ENCODE assay signal across 1 cellular context in the genomic region with DNA sequence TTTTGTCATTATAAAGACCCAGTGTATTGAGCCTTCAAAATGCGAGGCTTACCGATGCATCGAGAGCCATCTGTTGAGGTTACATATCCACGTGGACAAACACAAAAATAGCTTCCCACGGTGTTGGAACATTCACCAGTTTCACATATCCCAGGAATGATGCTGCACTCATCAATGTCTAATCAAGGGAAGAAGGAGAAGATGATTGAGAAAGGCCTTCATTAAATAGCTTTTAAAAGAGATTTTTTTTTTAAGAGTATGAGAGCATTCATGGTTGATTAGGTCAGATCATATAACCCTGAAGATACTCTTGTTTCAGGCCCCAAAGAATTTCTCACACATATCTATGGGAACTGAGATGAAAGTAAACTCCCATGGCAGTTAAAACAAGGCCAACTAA.
TF ChIP-seq lines count a peak whose summit lies in the region.

No MANE protein-coding gene starts in this region.

TF ChIP-seq in GM23338, 12 proteins besides CTCF, POLR2A, EP300 and RAD21:
- TF ChIP-seq ZNF114 (CRISPR knock-in tag; IDR thresholded peaks at IDR 0.05), result no peak
- TF ChIP-seq EZH2 (IDR thresholded peaks at IDR 0.05; ENCODE audit: low read depth, unreplicated experiment), result no peak
- TF ChIP-seq, protein P1, sequence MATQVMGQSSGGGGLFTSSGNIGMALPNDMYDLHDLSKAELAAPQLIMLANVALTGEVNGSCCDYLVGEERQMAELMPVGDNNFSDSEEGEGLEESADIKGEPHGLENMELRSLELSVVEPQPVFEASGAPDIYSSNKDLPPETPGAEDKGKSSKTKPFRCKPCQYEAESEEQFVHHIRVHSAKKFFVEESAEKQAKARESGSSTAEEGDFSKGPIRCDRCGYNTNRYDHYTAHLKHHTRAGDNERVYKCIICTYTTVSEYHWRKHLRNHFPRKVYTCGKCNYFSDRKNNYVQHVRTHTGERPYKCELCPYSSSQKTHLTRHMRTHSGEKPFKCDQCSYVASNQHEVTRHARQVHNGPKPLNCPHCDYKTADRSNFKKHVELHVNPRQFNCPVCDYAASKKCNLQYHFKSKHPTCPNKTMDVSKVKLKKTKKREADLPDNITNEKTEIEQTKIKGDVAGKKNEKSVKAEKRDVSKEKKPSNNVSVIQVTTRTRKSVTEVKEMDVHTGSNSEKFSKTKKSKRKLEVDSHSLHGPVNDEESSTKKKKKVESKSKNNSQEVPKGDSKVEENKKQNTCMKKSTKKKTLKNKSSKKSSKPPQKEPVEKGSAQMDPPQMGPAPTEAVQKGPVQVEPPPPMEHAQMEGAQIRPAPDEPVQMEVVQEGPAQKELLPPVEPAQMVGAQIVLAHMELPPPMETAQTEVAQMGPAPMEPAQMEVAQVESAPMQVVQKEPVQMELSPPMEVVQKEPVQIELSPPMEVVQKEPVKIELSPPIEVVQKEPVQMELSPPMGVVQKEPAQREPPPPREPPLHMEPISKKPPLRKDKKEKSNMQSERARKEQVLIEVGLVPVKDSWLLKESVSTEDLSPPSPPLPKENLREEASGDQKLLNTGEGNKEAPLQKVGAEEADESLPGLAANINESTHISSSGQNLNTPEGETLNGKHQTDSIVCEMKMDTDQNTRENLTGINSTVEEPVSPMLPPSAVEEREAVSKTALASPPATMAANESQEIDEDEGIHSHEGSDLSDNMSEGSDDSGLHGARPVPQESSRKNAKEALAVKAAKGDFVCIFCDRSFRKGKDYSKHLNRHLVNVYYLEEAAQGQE (IDR thresholded peaks at IDR 0.05; ENCODE audit: unreplicated experiment), result no peak
- TF ChIP-seq, protein P2, sequence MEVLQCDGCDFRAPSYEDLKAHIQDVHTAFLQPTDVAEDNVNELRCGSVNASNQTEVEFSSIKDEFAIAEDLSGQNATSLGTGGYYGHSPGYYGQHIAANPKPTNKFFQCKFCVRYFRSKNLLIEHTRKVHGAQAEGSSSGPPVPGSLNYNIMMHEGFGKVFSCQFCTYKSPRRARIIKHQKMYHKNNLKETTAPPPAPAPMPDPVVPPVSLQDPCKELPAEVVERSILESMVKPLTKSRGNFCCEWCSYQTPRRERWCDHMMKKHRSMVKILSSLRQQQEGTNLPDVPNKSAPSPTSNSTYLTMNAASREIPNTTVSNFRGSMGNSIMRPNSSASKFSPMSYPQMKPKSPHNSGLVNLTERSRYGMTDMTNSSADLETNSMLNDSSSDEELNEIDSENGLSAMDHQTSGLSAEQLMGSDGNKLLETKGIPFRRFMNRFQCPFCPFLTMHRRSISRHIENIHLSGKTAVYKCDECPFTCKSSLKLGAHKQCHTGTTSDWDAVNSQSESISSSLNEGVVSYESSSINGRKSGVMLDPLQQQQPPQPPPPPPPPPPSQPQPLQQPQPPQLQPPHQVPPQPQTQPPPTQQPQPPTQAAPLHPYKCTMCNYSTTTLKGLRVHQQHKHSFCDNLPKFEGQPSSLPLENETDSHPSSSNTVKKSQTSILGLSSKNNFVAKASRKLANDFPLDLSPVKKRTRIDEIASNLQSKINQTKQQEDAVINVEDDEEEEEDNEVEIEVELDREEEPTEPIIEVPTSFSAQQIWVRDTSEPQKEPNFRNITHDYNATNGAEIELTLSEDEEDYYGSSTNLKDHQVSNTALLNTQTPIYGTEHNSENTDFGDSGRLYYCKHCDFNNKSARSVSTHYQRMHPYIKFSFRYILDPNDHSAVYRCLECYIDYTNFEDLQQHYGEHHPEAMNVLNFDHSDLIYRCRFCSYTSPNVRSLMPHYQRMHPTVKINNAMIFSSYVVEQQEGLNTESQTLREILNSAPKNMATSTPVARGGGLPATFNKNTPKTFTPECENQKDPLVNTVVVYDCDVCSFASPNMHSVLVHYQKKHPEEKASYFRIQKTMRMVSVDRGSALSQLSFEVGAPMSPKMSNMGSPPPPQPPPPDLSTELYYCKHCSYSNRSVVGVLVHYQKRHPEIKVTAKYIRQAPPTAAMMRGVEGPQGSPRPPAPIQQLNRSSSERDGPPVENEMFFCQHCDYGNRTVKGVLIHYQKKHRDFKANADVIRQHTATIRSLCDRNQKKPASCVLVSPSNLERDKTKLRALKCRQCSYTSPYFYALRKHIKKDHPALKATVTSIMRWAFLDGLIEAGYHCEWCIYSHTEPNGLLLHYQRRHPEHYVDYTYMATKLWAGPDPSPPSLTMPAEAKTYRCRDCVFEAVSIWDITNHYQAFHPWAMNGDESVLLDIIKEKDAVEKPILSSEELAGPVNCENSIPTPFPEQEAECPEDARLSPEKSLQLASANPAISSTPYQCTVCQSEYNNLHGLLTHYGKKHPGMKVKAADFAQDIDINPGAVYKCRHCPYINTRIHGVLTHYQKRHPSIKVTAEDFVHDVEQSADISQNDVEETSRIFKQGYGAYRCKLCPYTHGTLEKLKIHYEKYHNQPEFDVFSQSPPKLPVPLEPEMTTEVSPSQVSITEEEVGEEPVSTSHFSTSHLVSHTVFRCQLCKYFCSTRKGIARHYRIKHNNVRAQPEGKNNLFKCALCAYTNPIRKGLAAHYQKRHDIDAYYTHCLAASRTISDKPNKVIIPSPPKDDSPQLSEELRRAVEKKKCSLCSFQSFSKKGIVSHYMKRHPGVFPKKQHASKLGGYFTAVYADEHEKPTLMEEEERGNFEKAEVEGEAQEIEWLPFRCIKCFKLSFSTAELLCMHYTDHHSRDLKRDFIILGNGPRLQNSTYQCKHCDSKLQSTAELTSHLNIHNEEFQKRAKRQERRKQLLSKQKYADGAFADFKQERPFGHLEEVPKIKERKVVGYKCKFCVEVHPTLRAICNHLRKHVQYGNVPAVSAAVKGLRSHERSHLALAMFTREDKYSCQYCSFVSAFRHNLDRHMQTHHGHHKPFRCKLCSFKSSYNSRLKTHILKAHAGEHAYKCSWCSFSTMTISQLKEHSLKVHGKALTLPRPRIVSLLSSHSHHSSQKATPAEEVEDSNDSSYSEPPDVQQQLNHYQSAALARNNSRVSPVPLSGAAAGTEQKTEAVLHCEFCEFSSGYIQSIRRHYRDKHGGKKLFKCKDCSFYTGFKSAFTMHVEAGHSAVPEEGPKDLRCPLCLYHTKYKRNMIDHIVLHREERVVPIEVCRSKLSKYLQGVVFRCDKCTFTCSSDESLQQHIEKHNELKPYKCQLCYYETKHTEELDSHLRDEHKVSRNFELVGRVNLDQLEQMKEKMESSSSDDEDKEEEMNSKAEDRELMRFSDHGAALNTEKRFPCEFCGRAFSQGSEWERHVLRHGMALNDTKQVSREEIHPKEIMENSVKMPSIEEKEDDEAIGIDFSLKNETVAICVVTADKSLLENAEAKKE (CRISPR knock-in tag; IDR thresholded peaks at IDR 0.05), result no peak
- no peak for TF ChIP-seq NANOG (IDR thresholded peaks at IDR 0.05; ENCODE audit: borderline replicate concordance)
- TF ChIP-seq, protein P3, sequence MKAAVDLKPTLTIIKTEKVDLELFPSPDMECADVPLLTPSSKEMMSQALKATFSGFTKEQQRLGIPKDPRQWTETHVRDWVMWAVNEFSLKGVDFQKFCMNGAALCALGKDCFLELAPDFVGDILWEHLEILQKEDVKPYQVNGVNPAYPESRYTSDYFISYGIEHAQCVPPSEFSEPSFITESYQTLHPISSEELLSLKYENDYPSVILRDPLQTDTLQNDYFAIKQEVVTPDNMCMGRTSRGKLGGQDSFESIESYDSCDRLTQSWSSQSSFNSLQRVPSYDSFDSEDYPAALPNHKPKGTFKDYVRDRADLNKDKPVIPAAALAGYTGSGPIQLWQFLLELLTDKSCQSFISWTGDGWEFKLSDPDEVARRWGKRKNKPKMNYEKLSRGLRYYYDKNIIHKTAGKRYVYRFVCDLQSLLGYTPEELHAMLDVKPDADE (IDR thresholded peaks at IDR 0.05), result no peak
- no peak for TF ChIP-seq EZH2phosphoT487 (IDR thresholded peaks at IDR 0.05; ENCODE audit: unreplicated experiment)
- TF ChIP-seq POLR2AphosphoS5 (IDR thresholded peaks at IDR 0.05; ENCODE audit: low read depth), result no peak
